Comparison of ENCODE assay signal across 3 cellular contexts in genomic region chrX:107324493-107325310, GRCh38.
TF ChIP-seq lines count a peak whose summit lies in the region.

No MANE protein-coding gene starts in this region.

TF ChIP-seq in A549, 52 proteins besides CTCF, POLR2A, EP300 and RAD21 (continued from another document):
- TF ChIP-seq REST (IDR thresholded peaks at IDR 0.05) = peak; percentile 93
- no peak for TF ChIP-seq GATA3 (IDR thresholded peaks at IDR 0.05; ENCODE audit: borderline replicate concordance)

TF ChIP-seq in HCT116, 20 proteins besides CTCF, POLR2A, EP300 and RAD21 (continued from another document):
- TF ChIP-seq REST (IDR thresholded peaks at IDR 0.05; ENCODE audit: low read depth) = peak; percentile 75

TF ChIP-seq in WTC11, 78 proteins besides CTCF, POLR2A, EP300 and RAD21 (continued from another document and continues in another):
- TF ChIP-seq ZNF425 (CRISPR knock-in tag; conservative IDR thresholded peaks at IDR 0.05) (no peak), SOX15 (CRISPR knock-in tag; IDR thresholded peaks at IDR 0.05) (no peak), PRRX2 (CRISPR knock-in tag; IDR thresholded peaks at IDR 0.05) (no peak), JAZF1 (CRISPR knock-in tag; IDR thresholded peaks at IDR 0.05) (no peak), MXD4 (CRISPR knock-in tag; IDR thresholded peaks at IDR 0.05; ENCODE audit: borderline replicate concordance) (no peak), RELA (CRISPR knock-in tag; IDR thresholded peaks at IDR 0.05; ENCODE audit: borderline replicate concordance) (peak; percentile 73; the same call in 1 of the 2 replicates), TEAD4 (CRISPR knock-in tag; IDR thresholded peaks at IDR 0.05) (peak; percentile 43; the same call in 1 of the 2 replicates), ETV6 (CRISPR knock-in tag; IDR thresholded peaks at IDR 0.05) (0 out of 2 replicates have a peak, but pooled peaks have one; percentile 32), TCF7 (CRISPR knock-in tag; IDR thresholded peaks at IDR 0.05; ENCODE audit: low read depth) (0 out of 2 replicates have a peak, but pooled peaks have one; percentile 54), ZNF396 (CRISPR knock-in tag; IDR thresholded peaks at IDR 0.05; ENCODE audit: borderline replicate concordance) (no peak), ZNF671 (CRISPR knock-in tag; IDR thresholded peaks at IDR 0.05) (no peak), NR3C1 (CRISPR knock-in tag; conservative IDR thresholded peaks at IDR 0.05; ENCODE audit: low read depth) (no peak), E2F1 (CRISPR knock-in tag; IDR thresholded peaks at IDR 0.05) (no peak), E2F4 (CRISPR knock-in tag; IDR thresholded peaks at IDR 0.05; ENCODE audit: borderline replicate concordance, low read depth) (no peak), CBFB (CRISPR knock-in tag; IDR thresholded peaks at IDR 0.05; ENCODE audit: low read depth) (0 out of 2 replicates have a peak, but pooled peaks have one; percentile 50), KAT7 (CRISPR knock-in tag; IDR thresholded peaks at IDR 0.05; ENCODE audit: borderline replicate concordance) (no peak), TEAD1 (CRISPR knock-in tag; IDR thresholded peaks at IDR 0.05) (0 out of 2 replicates have a peak, but pooled peaks have one; percentile 43), ATF2 (CRISPR knock-in tag; IDR thresholded peaks at IDR 0.05; ENCODE audit: borderline replicate concordance, low read depth) (no peak), EMX1 (CRISPR knock-in tag; IDR thresholded peaks at IDR 0.05) (no peak), AR (CRISPR knock-in tag; IDR thresholded peaks at IDR 0.05) (no peak), ZNF121 (CRISPR knock-in tag; IDR thresholded peaks at IDR 0.05) (no peak), GABPB1 (CRISPR knock-in tag; IDR thresholded peaks at IDR 0.05) (no peak), GRHL2 (CRISPR knock-in tag; IDR thresholded peaks at IDR 0.05; ENCODE audit: insufficient replicate concordance, severe bottlenecking) (no peak), CREM (CRISPR knock-in tag; IDR thresholded peaks at IDR 0.05) (no peak), CDX4 (CRISPR knock-in tag; IDR thresholded peaks at IDR 0.05; ENCODE audit: borderline replicate concordance) (no peak), PRDM15 (CRISPR knock-in tag; IDR thresholded peaks at IDR 0.05) (no peak), IRF2 (CRISPR knock-in tag; IDR thresholded peaks at IDR 0.05; ENCODE audit: borderline replicate concordance, low read depth) (no peak), ZNF512 (CRISPR knock-in tag; IDR thresholded peaks at IDR 0.05; ENCODE audit: borderline replicate concordance) (no peak), ERG (CRISPR knock-in tag; IDR thresholded peaks at IDR 0.05) (no peak), ATF6 (CRISPR knock-in tag; IDR thresholded peaks at IDR 0.05) (no peak), ZNF416 (CRISPR knock-in tag; IDR thresholded peaks at IDR 0.05) (no peak)
